1 cellular context compared by ENCODE assay signal in the genomic region with DNA sequence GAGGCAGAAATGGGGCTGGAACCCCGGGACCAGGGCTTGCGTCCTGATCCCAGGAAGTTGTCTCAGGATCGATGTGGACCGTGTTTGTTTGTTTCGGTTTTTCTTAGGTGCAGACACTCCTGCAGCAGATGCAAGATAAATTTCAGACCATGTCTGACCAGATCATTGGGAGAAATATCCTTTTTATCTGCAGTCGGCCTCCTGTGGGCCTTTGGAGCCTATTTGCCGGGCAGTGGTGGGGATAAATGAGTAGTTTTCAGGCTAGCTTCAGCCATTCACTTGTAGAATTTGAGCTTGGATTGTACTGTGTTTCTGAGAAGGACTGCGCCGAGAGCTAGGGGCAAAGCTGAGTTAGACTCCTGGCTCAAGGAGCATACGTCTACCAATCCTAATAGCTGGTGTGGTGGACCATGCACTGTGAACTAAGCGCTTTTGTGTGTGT.
TF ChIP-seq lines count a peak whose summit lies in the region.

No MANE protein-coding gene starts in this region.

TF ChIP-seq in HepG2, 621 proteins besides CTCF, POLR2A, EP300 and RAD21 (continued from another document):
- TF ChIP-seq, protein P1, sequence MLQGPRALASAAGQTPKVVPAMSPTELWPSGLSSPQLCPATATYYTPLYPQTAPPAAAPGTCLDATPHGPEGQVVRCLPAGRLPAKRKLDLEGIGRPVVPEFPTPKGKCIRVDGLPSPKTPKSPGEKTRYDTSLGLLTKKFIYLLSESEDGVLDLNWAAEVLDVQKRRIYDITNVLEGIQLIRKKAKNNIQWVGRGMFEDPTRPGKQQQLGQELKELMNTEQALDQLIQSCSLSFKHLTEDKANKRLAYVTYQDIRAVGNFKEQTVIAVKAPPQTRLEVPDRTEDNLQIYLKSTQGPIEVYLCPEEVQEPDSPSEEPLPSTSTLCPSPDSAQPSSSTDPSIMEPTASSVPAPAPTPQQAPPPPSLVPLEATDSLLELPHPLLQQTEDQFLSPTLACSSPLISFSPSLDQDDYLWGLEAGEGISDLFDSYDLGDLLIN (CRISPR knock-in tag; IDR thresholded peaks at IDR 0.05; ENCODE audit: borderline replicate concordance): no peak
- TF ChIP-seq, protein P2, sequence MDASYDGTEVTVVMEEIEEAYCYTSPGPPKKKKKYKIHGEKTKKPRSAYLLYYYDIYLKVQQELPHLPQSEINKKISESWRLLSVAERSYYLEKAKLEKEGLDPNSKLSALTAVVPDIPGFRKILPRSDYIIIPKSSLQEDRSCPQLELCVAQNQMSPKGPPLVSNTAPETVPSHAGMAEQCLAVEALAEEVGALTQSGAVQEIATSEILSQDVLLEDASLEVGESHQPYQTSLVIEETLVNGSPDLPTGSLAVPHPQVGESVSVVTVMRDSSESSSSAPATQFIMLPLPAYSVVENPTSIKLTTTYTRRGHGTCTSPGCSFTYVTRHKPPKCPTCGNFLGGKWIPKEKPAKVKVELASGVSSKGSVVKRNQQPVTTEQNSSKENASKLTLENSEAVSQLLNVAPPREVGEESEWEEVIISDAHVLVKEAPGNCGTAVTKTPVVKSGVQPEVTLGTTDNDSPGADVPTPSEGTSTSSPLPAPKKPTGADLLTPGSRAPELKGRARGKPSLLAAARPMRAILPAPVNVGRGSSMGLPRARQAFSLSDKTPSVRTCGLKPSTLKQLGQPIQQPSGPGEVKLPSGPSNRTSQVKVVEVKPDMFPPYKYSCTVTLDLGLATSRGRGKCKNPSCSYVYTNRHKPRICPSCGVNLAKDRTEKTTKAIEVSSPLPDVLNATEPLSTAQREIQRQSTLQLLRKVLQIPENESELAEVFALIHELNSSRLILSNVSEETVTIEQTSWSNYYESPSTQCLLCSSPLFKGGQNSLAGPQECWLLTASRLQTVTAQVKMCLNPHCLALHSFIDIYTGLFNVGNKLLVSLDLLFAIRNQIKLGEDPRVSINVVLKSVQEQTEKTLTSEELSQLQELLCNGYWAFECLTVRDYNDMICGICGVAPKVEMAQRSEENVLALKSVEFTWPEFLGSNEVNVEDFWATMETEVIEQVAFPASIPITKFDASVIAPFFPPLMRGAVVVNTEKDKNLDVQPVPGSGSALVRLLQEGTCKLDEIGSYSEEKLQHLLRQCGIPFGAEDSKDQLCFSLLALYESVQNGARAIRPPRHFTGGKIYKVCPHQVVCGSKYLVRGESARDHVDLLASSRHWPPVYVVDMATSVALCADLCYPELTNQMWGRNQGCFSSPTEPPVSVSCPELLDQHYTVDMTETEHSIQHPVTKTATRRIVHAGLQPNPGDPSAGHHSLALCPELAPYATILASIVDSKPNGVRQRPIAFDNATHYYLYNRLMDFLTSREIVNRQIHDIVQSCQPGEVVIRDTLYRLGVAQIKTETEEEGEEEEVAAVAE (CRISPR knock-in tag; IDR thresholded peaks at IDR 0.05; ENCODE audit: borderline replicate concordance): 0 out of 2 replicates have a peak, but pooled peaks have one; percentile 35
- 0 out of 2 replicates have a peak, but pooled peaks have one; percentile 26 for TF ChIP-seq NCOA5 (CRISPR knock-in tag; IDR thresholded peaks at IDR 0.05)
- TF ChIP-seq ISL2 (CRISPR knock-in tag; IDR thresholded peaks at IDR 0.05): 0 out of 2 replicates have a peak, but pooled peaks have one; percentile 10
- 0 out of 2 replicates have a peak, but pooled peaks have one; percentile 16 for TF ChIP-seq ZNF703 (CRISPR knock-in tag; IDR thresholded peaks at IDR 0.05; ENCODE audit: borderline replicate concordance)
- no peak for TF ChIP-seq TP53 (CRISPR knock-in tag; conservative IDR thresholded peaks at IDR 0.05)
- TF ChIP-seq, protein P3, sequence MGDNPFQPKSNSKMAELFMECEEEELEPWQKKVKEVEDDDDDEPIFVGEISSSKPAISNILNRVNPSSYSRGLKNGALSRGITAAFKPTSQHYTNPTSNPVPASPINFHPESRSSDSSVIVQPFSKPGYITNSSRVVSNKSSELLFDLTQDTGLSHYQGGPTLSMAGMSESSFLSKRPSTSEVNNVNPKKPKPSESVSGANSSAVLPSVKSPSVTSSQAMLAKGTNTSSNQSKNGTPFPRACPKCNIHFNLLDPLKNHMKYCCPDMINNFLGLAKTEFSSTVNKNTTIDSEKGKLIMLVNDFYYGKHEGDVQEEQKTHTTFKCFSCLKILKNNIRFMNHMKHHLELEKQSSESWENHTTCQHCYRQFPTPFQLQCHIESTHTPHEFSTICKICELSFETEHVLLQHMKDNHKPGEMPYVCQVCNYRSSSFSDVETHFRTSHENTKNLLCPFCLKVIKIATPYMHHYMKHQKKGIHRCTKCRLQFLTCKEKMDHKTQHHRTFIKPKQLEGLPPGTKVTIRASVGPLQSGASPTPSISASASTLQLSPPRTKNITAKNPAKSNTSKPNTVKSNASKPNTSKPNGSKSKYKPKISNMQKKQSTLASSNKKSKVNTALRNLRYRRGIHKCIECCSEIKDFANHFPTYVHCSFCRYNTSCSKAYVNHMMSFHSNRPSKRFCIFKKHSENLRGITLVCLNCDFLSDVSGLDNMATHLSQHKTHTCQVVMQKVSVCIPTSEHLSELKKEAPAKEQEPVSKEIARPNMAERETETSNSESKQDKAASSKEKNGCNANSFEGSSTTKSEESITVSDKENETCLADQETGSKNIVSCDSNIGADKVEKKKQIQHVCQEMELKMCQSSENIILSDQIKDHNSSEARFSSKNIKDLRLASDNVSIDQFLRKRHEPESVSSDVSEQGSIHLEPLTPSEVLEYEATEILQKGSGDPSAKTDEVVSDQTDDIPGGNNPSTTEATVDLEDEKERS (CRISPR knock-in tag; IDR thresholded peaks at IDR 0.05): peak; percentile 57; the same call in 1 of the 2 replicates
- TF ChIP-seq MEF2D (CRISPR knock-in tag; IDR thresholded peaks at IDR 0.05): 0 out of 2 replicates have a peak, but pooled peaks have one; percentile 42
- 0 out of 2 replicates have a peak, but pooled peaks have one; percentile 31 for TF ChIP-seq ZNF350 (CRISPR knock-in tag; IDR thresholded peaks at IDR 0.05; ENCODE audit: borderline replicate concordance, low read depth)
- 0 out of 2 replicates have a peak, but pooled peaks have one; percentile 23 for TF ChIP-seq ZBTB20 (CRISPR knock-in tag; IDR thresholded peaks at IDR 0.05; ENCODE audit: borderline replicate concordance, low read depth)
- TF ChIP-seq, protein P4, sequence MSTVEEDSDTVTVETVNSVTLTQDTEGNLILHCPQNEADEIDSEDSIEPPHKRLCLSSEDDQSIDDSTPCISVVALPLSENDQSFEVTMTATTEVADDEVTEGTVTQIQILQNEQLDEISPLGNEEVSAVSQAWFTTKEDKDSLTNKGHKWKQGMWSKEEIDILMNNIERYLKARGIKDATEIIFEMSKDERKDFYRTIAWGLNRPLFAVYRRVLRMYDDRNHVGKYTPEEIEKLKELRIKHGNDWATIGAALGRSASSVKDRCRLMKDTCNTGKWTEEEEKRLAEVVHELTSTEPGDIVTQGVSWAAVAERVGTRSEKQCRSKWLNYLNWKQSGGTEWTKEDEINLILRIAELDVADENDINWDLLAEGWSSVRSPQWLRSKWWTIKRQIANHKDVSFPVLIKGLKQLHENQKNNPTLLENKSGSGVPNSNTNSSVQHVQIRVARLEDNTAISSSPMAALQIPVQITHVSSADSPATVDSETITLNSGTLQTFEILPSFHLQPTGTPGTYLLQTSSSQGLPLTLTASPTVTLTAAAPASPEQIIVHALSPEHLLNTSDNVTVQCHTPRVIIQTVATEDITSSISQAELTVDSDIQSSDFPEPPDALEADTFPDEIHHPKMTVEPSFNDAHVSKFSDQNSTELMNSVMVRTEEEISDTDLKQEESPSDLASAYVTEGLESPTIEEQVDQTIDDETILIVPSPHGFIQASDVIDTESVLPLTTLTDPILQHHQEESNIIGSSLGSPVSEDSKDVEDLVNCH (CRISPR knock-in tag; IDR thresholded peaks at IDR 0.05): no peak
- 0 out of 2 replicates have a peak, but pooled peaks have one; percentile 4 for TF ChIP-seq RXRB (CRISPR knock-in tag; IDR thresholded peaks at IDR 0.05; ENCODE audit: borderline replicate concordance)
- no peak for TF ChIP-seq NFYC (CRISPR knock-in tag; IDR thresholded peaks at IDR 0.05)
- 0 out of 2 replicates have a peak, but pooled peaks have one; percentile 69 for TF ChIP-seq DNMT3B (CRISPR knock-in tag; conservative IDR thresholded peaks at IDR 0.05)
- TF ChIP-seq, protein P5, sequence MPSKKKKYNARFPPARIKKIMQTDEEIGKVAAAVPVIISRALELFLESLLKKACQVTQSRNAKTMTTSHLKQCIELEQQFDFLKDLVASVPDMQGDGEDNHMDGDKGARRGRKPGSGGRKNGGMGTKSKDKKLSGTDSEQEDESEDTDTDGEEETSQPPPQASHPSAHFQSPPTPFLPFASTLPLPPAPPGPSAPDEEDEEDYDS (CRISPR knock-in tag; IDR thresholded peaks at IDR 0.05): peak; percentile 51; the same call in 1 of the 2 replicates
- peak; percentile 81; the same call in 1 of the 2 replicates for TF ChIP-seq ZNF224 (CRISPR knock-in tag; IDR thresholded peaks at IDR 0.05)
- TF ChIP-seq, protein P6, sequence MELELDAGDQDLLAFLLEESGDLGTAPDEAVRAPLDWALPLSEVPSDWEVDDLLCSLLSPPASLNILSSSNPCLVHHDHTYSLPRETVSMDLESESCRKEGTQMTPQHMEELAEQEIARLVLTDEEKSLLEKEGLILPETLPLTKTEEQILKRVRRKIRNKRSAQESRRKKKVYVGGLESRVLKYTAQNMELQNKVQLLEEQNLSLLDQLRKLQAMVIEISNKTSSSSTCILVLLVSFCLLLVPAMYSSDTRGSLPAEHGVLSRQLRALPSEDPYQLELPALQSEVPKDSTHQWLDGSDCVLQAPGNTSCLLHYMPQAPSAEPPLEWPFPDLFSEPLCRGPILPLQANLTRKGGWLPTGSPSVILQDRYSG (CRISPR knock-in tag; IDR thresholded peaks at IDR 0.05): 0 out of 2 replicates have a peak, but pooled peaks have one; percentile 6
